Comparison of ENCODE assay signal across 24 cellular contexts in genomic region chr5:149674686-149675085, GRCh38.
DNase-seq lines count a peak whose midpoint lies in the region; ATAC-seq and TF ChIP-seq lines count a peak whose summit lies in the region.
"Had no signal": no experiment of that assay in that cellular context is flagged by ENCODE, and none has a peak within 500 bp of the region (broad histone marks: within the 10 kb centered on the region; RNA-seq: fewer than 3 reads in every experiment).

No MANE protein-coding gene starts in this region.

- no peak overlapping the region for H3K27ac Mint-ChIP-seq in nephron progenitor cell
- H3K27ac Mint-ChIP-seq: activated CD8-positive, alpha-beta T cell treated with anti-CD3 and anti-CD28 coated beads, Interleukin-2, amount 10 ng/mL, durations not matched to agents 7 days and 5 days; activated naive CD4-positive, alpha-beta T cell treated with anti-CD3 and anti-CD28 coated beads, Interleukin-2, amount 50 U/mL, for 24 hours; CD4-positive, alpha-beta memory T cell; naive thymus-derived CD4-positive, alpha-beta T cell had no signal

- H3K9ac ChIP-seq in BLaER1 treated with 17β-estradiol and CSF1 and Interleukin-3, amounts not matched to agents 10 nM and 100 nM = no peak overlapping the region
- H3K9ac ChIP-seq in mucosa of rectum (ENCODE audit: low read depth in 1 of 2, low read length in 2 of 2) = peak overlapping the region in 1 of 2 donors; percentile 9

- H3K27me3 Mint-ChIP-seq in nephron progenitor cell (ENCODE audit: low read depth, poor library complexity) = peaks cover 18% of the 10 kb centered on the region

- peaks cover 12 to 68% (median 46%) of the 10 kb centered on the region in 10 experiments for H3K4me1 ChIP-seq in BLaER1 treated with 17β-estradiol and CSF1 and Interleukin-3, amounts not matched to agents 10 nM and 100 nM
- H3K4me1 ChIP-seq in mucosa of rectum (ENCODE audit: control insufficient read depth in 2 of 2, insufficient read depth in 2 of 2, low read length in 2 of 2) = peaks cover 17 to 47% of the 10 kb centered on the region in 2 donors
- H3K4me1 ChIP-seq: right lobe of liver had no signal

- H3K27ac ChIP-seq in BLaER1 treated with 17β-estradiol and CSF1 and Interleukin-3, amounts not matched to agents 10 nM and 100 nM = peak overlapping the region in 7 of 11 experiments; percentile 27 to 64 (median 51); a peak in 11 of 22 replicates
- peak overlapping the region; percentile 94 to 95 for H3K27ac ChIP-seq in mucosa of rectum (ENCODE audit: low read depth in 2 of 2, low read length in 2 of 2)
- H3K27ac ChIP-seq: right lobe of liver, RWPE1, thoracic aorta had no signal

- DNase-seq in HCEC 1CT (no peak), nephron progenitor cell (no peak), NCI-H526 treated with DMSO at 0.1 percent for 48 hours (lab: John Stamatoyannopoulos, UW) (no peak)
- DNase-seq: activated CD8-positive, alpha-beta T cell treated with anti-CD3 and anti-CD28 coated beads, Interleukin-2, amount 10 ng/mL, durations not matched to agents 7 days and 5 days; activated T-cell treated with anti-CD3 and anti-CD28 coated beads, Interleukin-2, amount 50 U/mL, for 48 hours; CD4-positive, alpha-beta memory T cell; cerebellar nuclear complex; DND-41; effector CD4-positive, alpha-beta T cell; foreskin melanocyte; GOT3; hypothalamus; naive thymus-derived CD4-positive, alpha-beta T cell; NCI-H187; NCI-H226; right lobe of liver; T-helper 9 cell had no signal

- TF ChIP-seq CTCF in nephron progenitor cell (IDR thresholded peaks at IDR 0.05) = no peak

- H3K4me3 ChIP-seq in BLaER1 treated with 17β-estradiol and CSF1 and Interleukin-3, amounts not matched to agents 10 nM and 100 nM = no peak overlapping the region
- no peak overlapping the region for H3K4me3 ChIP-seq in mucosa of rectum (ENCODE audit: low read length in 2 of 2)
- H3K4me3 ChIP-seq: right lobe of liver, thoracic aorta had no signal

- H3K9me3 ChIP-seq in BLaER1 treated with 17β-estradiol and CSF1 and Interleukin-3, amounts not matched to agents 10 nM and 100 nM (replicated peaks in 1 of 11) = peaks cover 8 to 25% (median 19%) of the 10 kb centered on the region in 11 experiments; a peak in 19 of 22 replicates
- H3K9me3 ChIP-seq in mucosa of rectum (ENCODE audit: control insufficient read depth in 2 of 2, low read length in 2 of 2) = no peaks in the 10 kb centered on the region
- H3K9me3 ChIP-seq: right lobe of liver, thoracic aorta had no signal

- H3K4me2 ChIP-seq in BLaER1 treated with 17β-estradiol and CSF1 and Interleukin-3, amounts not matched to agents 10 nM and 100 nM = peak overlapping the region; percentile 16 to 92 (median 63); a peak in 21 of 22 replicates

- no peaks in the 10 kb centered on the region for H4K20me1 ChIP-seq in BLaER1 treated with 17β-estradiol and CSF1 and Interleukin-3, amounts not matched to agents 10 nM and 100 nM

- H3K36me3 Mint-ChIP-seq in nephron progenitor cell (ENCODE audit: low read depth) = peaks cover 8% of the 10 kb centered on the region
- H3K36me3 Mint-ChIP-seq: activated naive CD4-positive, alpha-beta T cell treated with anti-CD3 and anti-CD28 coated beads, Interleukin-2, amount 50 U/mL, for 24 hours had no signal

- ATAC-seq in GM18861 (IDR thresholded peaks at IDR 0.05; ENCODE audit: unreplicated experiment) (peak; percentile 69), HG03432 (IDR thresholded peaks at IDR 0.05; ENCODE audit: unreplicated experiment) (peak; percentile 57)
- ATAC-seq: activated CD8-positive, alpha-beta T cell treated with anti-CD3 and anti-CD28 coated beads, Interleukin-2, amount 10 ng/mL, durations not matched to agents 7 days and 5 days; naive thymus-derived CD4-positive, alpha-beta T cell; right lobe of liver had no signal

- H3K27me3 ChIP-seq in BLaER1 treated with 17β-estradiol and CSF1 and Interleukin-3, amounts not matched to agents 10 nM and 100 nM = no peaks in the 10 kb centered on the region
- no peaks in the 10 kb centered on the region for H3K27me3 ChIP-seq in mucosa of rectum (ENCODE audit: control insufficient read depth in 2 of 2, insufficient read depth in 2 of 2, low read length in 2 of 2)
- H3K27me3 ChIP-seq: right lobe of liver had no signal

- peaks cover 10% of the 10 kb centered on the region for H3K4me1 Mint-ChIP-seq in nephron progenitor cell
- H3K4me1 Mint-ChIP-seq: activated naive CD4-positive, alpha-beta T cell treated with anti-CD3 and anti-CD28 coated beads, Interleukin-2, amount 50 U/mL, for 24 hours; CD4-positive, alpha-beta memory T cell had no signal

- H3K4me3 Mint-ChIP-seq in nephron progenitor cell = no peak overlapping the region
- H3K4me3 Mint-ChIP-seq: activated CD8-positive, alpha-beta T cell treated with anti-CD3 and anti-CD28 coated beads, Interleukin-2, amount 10 ng/mL, durations not matched to agents 7 days and 5 days; activated naive CD4-positive, alpha-beta T cell treated with anti-CD3 and anti-CD28 coated beads, Interleukin-2, amount 50 U/mL, for 24 hours; CD4-positive, alpha-beta memory T cell; naive thymus-derived CD4-positive, alpha-beta T cell had no signal

- H3K36me3 ChIP-seq in BLaER1 treated with 17β-estradiol and CSF1 and Interleukin-3, amounts not matched to agents 10 nM and 100 nM = peaks cover 0 to 3% (median 0%) of the 10 kb centered on the region in 11 experiments; a peak in 1 of 22 replicates
- no peaks in the 10 kb centered on the region for H3K36me3 ChIP-seq in mucosa of rectum (ENCODE audit: control insufficient read depth in 2 of 2, insufficient read depth in 2 of 2, low read length in 2 of 2)
- H3K36me3 ChIP-seq: right lobe of liver, thoracic aorta had no signal

- peaks cover 20% of the 10 kb centered on the region for H3K9me3 Mint-ChIP-seq in nephron progenitor cell
- H3K9me3 Mint-ChIP-seq: activated naive CD4-positive, alpha-beta T cell treated with anti-CD3 and anti-CD28 coated beads, Interleukin-2, amount 50 U/mL, for 24 hours had no signal
